Comparison of ENCODE assay signal across 22 cellular contexts in genomic region chr6:158778005-158778527, GRCh38. TPM values are rescaled to one million over a fixed set of nuclear protein-coding genes. Genes with fewer than 3 reads are reported as not detected.
DNase-seq lines count a peak whose midpoint lies in the region; ATAC-seq and TF ChIP-seq lines count a peak whose summit lies in the region.
"Had no signal": no experiment of that assay in that cellular context is flagged by ENCODE, and none has a peak within 500 bp of the region (broad histone marks: within the 10 kb centered on the region; RNA-seq: fewer than 3 reads in every experiment).

No MANE protein-coding gene starts in this region.

- ATAC-seq in GM23338 (peak; percentile 14), left ventricle myocardium superior (peak; percentile 49), HG03460 (IDR thresholded peaks at IDR 0.05; ENCODE audit: unreplicated experiment) (no peak), GM21526 (IDR thresholded peaks at IDR 0.05; ENCODE audit: low FRiP score, unreplicated experiment) (no peak), GM19463 (IDR thresholded peaks at IDR 0.05; ENCODE audit: unreplicated experiment) (no peak)
- ATAC-seq: activated CD8-positive, alpha-beta memory T cell treated with anti-CD3 and anti-CD28 coated beads, Interleukin-2, amount 10 ng/mL, durations not matched to agents 7 days and 5 days; left lung had no signal

- H4K20me1 ChIP-seq in GM23338 (replicated peaks; ENCODE audit: insufficient read depth): peaks cover 50% of the 10 kb centered on the region

- peaks cover 50% of the 10 kb centered on the region; the same call in 1 of the 2 replicates for H3F3A ChIP-seq in GM23338 (replicated peaks; ENCODE audit: low read depth)

- H3K9me3 ChIP-seq in sigmoid colon: no peaks in the 10 kb centered on the region
- H3K9me3 ChIP-seq: left lung, SK-N-SH, vagina had no signal

- intact Hi-C loops in activated naive CD4-positive, alpha-beta T cell treated with anti-CD3 and anti-CD28 coated beads for 36 hours (cut with micrococcal nuclease): no loop called here
- intact Hi-C loops in left ventricle myocardium superior (cut with micrococcal nuclease) (no loop called here), sigmoid colon (cut with DNase I) (no loop called here)

- H3K9me2 ChIP-seq in GM23338 (ENCODE audit: insufficient read depth): no peaks in the 10 kb centered on the region
- H3K9me2 ChIP-seq: SK-N-SH had no signal

- H3K27ac Mint-ChIP-seq in activated naive CD4-positive, alpha-beta T cell treated with anti-CD3 and anti-CD28 coated beads for 36 hours: peak overlapping the region; percentile 57
- H3K27ac Mint-ChIP-seq in activated naive CD4-positive, alpha-beta T cell treated with anti-CD3 and anti-CD28 coated beads, Interleukin-2, amount 10 ng/mL, durations not matched to agents 7 days and 5 days: no peak overlapping the region
- no peak overlapping the region for H3K27ac Mint-ChIP-seq in GM23338

- CTCF ChIA-PET in activated naive CD4-positive, alpha-beta T cell treated with anti-CD3 and anti-CD28 coated beads for 36 hours (lab: Charles Lee): no interaction called here
- CTCF ChIA-PET in activated naive CD4-positive, alpha-beta T cell treated with anti-CD3 and anti-CD28 coated beads, Interleukin-2, amount 10 ng/mL, durations not matched to agents 7 days and 5 days (lab: Charles Lee): no interaction called here

- DNase-seq in activated naive CD4-positive, alpha-beta T cell treated with anti-CD3 and anti-CD28 coated beads for 36 hours: no peak
- no peak for DNase-seq in activated naive CD4-positive, alpha-beta T cell treated with anti-CD3 and anti-CD28 coated beads, Interleukin-2, amount 10 ng/mL, durations not matched to agents 7 days and 5 days
- DNase-seq in GM23338 (ENCODE audit: low spot score): no peak
- no peak for DNase-seq in left ventricle myocardium superior
- DNase-seq in sigmoid colon: peak; percentile 25
- DNase-seq: ACHN; activated CD8-positive, alpha-beta memory T cell treated with anti-CD3 and anti-CD28 coated beads, Interleukin-2, amount 10 ng/mL, durations not matched to agents 7 days and 5 days; activated gamma-delta T cell treated with Interleukin-2 at 50 U/mL for 16 hours; C1 segment of cervical spinal cord; DMS 273 treated with DMSO at 0.1 percent for 48 hours; MM.1S; NCI-H1436; NCI-H524 treated with DMSO at 0.1 percent for 48 hours; occipital lobe; SK-N-SH; stimulated activated CD4-positive, alpha-beta T cell treated with anti-CD3 and anti-CD28 coated beads, Interleukin-12 subunit alpha, Interleukin-12 subunit beta, amount 100 ng/mL, for 4 hours; substantia nigra had no signal

- TF ChIP-seq POLR2A in sigmoid colon (IDR thresholded peaks at IDR 0.05): no peak

- H3K4me1 ChIP-seq in GM23338 (ENCODE audit: insufficient read depth): peaks cover 8% of the 10 kb centered on the region
- H3K4me1 ChIP-seq in sigmoid colon: no peaks in the 10 kb centered on the region

- H3K27ac ChIP-seq in GM23338 (ENCODE audit: low read depth) (peak overlapping the region; percentile 70; the same call in 1 of the 2 replicates), sigmoid colon (no peak overlapping the region)
- H3K27ac ChIP-seq: left lung, vagina had no signal

- no peak overlapping the region for H3K4me2 ChIP-seq in GM23338
- H3K4me2 ChIP-seq: SK-N-SH had no signal

- H3K36me3 ChIP-seq in GM23338 (ENCODE audit: insufficient read depth): peaks cover 69% of the 10 kb centered on the region
- peaks cover 20 to 75% (median 41%) of the 10 kb centered on the region in 4 donors for H3K36me3 ChIP-seq in sigmoid colon

- H3K4me1 Mint-ChIP-seq in activated naive CD4-positive, alpha-beta T cell treated with anti-CD3 and anti-CD28 coated beads for 36 hours (ENCODE audit: low read depth): peaks cover 45% of the 10 kb centered on the region
- H3K4me1 Mint-ChIP-seq in activated naive CD4-positive, alpha-beta T cell treated with anti-CD3 and anti-CD28 coated beads, Interleukin-2, amount 10 ng/mL, durations not matched to agents 7 days and 5 days: peaks cover 20% of the 10 kb centered on the region
- peaks cover 46% of the 10 kb centered on the region for H3K4me1 Mint-ChIP-seq in GM23338

- peaks cover 78% of the 10 kb centered on the region for H3K79me2 ChIP-seq in GM23338 (replicated peaks; ENCODE audit: insufficient read depth)

- 34 to 81% methylated on average over 6 of the region's 6 CpGs for WGBS in sigmoid colon, 2 donors

- no peak for TF ChIP-seq EP300 in sigmoid colon (IDR thresholded peaks at IDR 0.05)

- H2AFZ ChIP-seq in GM23338: no peak overlapping the region

- H3K9me3 Mint-ChIP-seq in activated naive CD4-positive, alpha-beta T cell treated with anti-CD3 and anti-CD28 coated beads for 36 hours: no peaks in the 10 kb centered on the region
- no peaks in the 10 kb centered on the region for H3K9me3 Mint-ChIP-seq in activated naive CD4-positive, alpha-beta T cell treated with anti-CD3 and anti-CD28 coated beads, Interleukin-2, amount 10 ng/mL, durations not matched to agents 7 days and 5 days
- H3K9me3 Mint-ChIP-seq in GM23338: no peaks in the 10 kb centered on the region

- TF ChIP-seq CTCF in GM23338 (conservative IDR thresholded peaks at IDR 0.05; ENCODE audit: low read depth in 2 of 2): no peak
- TF ChIP-seq CTCF in sigmoid colon (IDR thresholded peaks at IDR 0.05): no peak

- H3K36me3 Mint-ChIP-seq in activated naive CD4-positive, alpha-beta T cell treated with anti-CD3 and anti-CD28 coated beads for 36 hours (ENCODE audit: low read depth): peaks cover 64% of the 10 kb centered on the region
- peaks cover 79% of the 10 kb centered on the region for H3K36me3 Mint-ChIP-seq in activated naive CD4-positive, alpha-beta T cell treated with anti-CD3 and anti-CD28 coated beads, Interleukin-2, amount 10 ng/mL, durations not matched to agents 7 days and 5 days
- H3K36me3 Mint-ChIP-seq in GM23338 (ENCODE audit: low read depth): peaks cover 94% of the 10 kb centered on the region

- H3K27me3 Mint-ChIP-seq in activated naive CD4-positive, alpha-beta T cell treated with anti-CD3 and anti-CD28 coated beads for 36 hours (ENCODE audit: low read depth): no peaks in the 10 kb centered on the region
- no peaks in the 10 kb centered on the region for H3K27me3 Mint-ChIP-seq in activated naive CD4-positive, alpha-beta T cell treated with anti-CD3 and anti-CD28 coated beads, Interleukin-2, amount 10 ng/mL, durations not matched to agents 7 days and 5 days
- peaks cover 7% of the 10 kb centered on the region for H3K27me3 Mint-ChIP-seq in GM23338 (ENCODE audit: insufficient read depth, low read depth, poor library complexity)
- H3K27me3 Mint-ChIP-seq: activated CD8-positive, alpha-beta memory T cell treated with anti-CD3 and anti-CD28 coated beads, Interleukin-2, amount 10 ng/mL, durations not matched to agents 7 days and 5 days had no signal

- H3K27me3 ChIP-seq in GM23338 (ENCODE audit: insufficient read depth) (no peaks in the 10 kb centered on the region), sigmoid colon (no peaks in the 10 kb centered on the region)
- H3K27me3 ChIP-seq: left lung, vagina had no signal

- no peak overlapping the region for H3K4me3 Mint-ChIP-seq in activated naive CD4-positive, alpha-beta T cell treated with anti-CD3 and anti-CD28 coated beads for 36 hours
- no peak overlapping the region for H3K4me3 Mint-ChIP-seq in activated naive CD4-positive, alpha-beta T cell treated with anti-CD3 and anti-CD28 coated beads, Interleukin-2, amount 10 ng/mL, durations not matched to agents 7 days and 5 days
- no peak overlapping the region for H3K4me3 Mint-ChIP-seq in GM23338
- H3K4me3 Mint-ChIP-seq: activated CD8-positive, alpha-beta memory T cell treated with anti-CD3 and anti-CD28 coated beads, Interleukin-2, amount 10 ng/mL, durations not matched to agents 7 days and 5 days had no signal

- H3K4me3 ChIP-seq in GM23338: no peak overlapping the region
- no peak overlapping the region for H3K4me3 ChIP-seq in sigmoid colon
- H3K4me3 ChIP-seq: left lung, vagina had no signal

TF ChIP-seq in GM23338, 12 proteins besides CTCF, POLR2A, EP300 and RAD21:
- TF ChIP-seq JUNB (IDR thresholded peaks at IDR 0.05; ENCODE audit: unreplicated experiment) (no peak), STAT1 (IDR thresholded peaks at IDR 0.05; ENCODE audit: unreplicated experiment) (no peak)

RNA-seq across cellular contexts. Expression of gene EZR, which starts 41.1 kb away (rescaled TPM):
- total RNA-seq in activated naive CD4-positive, alpha-beta T cell treated with anti-CD3 and anti-CD28 coated beads for 36 hours: 100 to 1,000 TPM; 229 to 230 TPM
- total RNA-seq in GM23338 (2014; rRNA removed; shearing (Covaris generic)): 208 and 209 TPM in 2 replicates
- polyA plus RNA-seq in GM23338 (2016; fragmentation: Nextera tagmentation; extraction: Ambion mirVana) (188 and 199 TPM in 2 replicates), sigmoid colon (100 to 1,000 TPM; 214 to 333 (median 262) TPM)
- total RNA-seq in left ventricle myocardium superior (195 TPM), sigmoid colon (10 to 100 TPM; 33.5 to 46.0 (median 38.3) TPM)

Comparison
In these comparisons a context has a peak if more than half of its experiments do, and no peak if none do; other contexts are left out.
1. ATAC-seq: peak in GM23338 (single experiment) and left ventricle myocardium superior (single experiment); none in HG03460 (single experiment), GM21526 (single experiment) and GM19463 (single experiment).